ENCODE assay signal across 29 cellular contexts in genomic region chr4:185712350-185713024, GRCh38.
DNase-seq lines count a peak whose midpoint lies in the region; ATAC-seq and TF ChIP-seq lines count a peak whose summit lies in the region.
"Had no signal": no experiment of that assay in that cellular context is flagged by ENCODE, and none has a peak within 500 bp of the region (broad histone marks: within the 10 kb centered on the region; RNA-seq: fewer than 3 reads in every experiment).

No MANE protein-coding gene starts in this region.

- H3K27me3 ChIP-seq in endocrine pancreas (ENCODE audit: control insufficient read depth, insufficient read depth, low read length) = no peaks in the 10 kb centered on the region
- no peaks in the 10 kb centered on the region for H3K27me3 ChIP-seq in liver (ENCODE audit: control insufficient read depth in 4 of 4, insufficient read depth in 4 of 4, low read length in 3 of 4)
- no peaks in the 10 kb centered on the region for H3K27me3 ChIP-seq in stomach
- H3K27me3 ChIP-seq: colonic mucosa, Peyer's patch, SJCRH30, spleen had no signal

- H3K36me3 Mint-ChIP-seq in WTC11 = peaks cover 5% of the 10 kb centered on the region; the same call in 1 of the 2 replicates
- H3K36me3 Mint-ChIP-seq: activated naive CD4-positive, alpha-beta T cell treated with anti-CD3 and anti-CD28 coated beads, Interleukin-2, amount 10 ng/mL, durations not matched to agents 7 days and 5 days; natural killer cell had no signal

- intact Hi-C loops in stomach (cut with DNase I; ENCODE audit: low total_unique reads) = no loop called here

- H3K9me3 ChIP-seq in endocrine pancreas (ENCODE audit: control insufficient read depth, low read length) (no peaks in the 10 kb centered on the region), liver (ENCODE audit: control insufficient read depth in 4 of 4, low read length in 3 of 4) (no peaks in the 10 kb centered on the region), stomach (no peaks in the 10 kb centered on the region)
- H3K9me3 ChIP-seq: colonic mucosa, lower lobe of right lung, Peyer's patch, SJCRH30, spleen, thoracic aorta had no signal

- peak; percentile 37 to 63 for TF ChIP-seq RAD21 in liver (IDR thresholded peaks at IDR 0.05)

- H3K4me3 ChIP-seq in endocrine pancreas (ENCODE audit: control insufficient read depth, insufficient read depth, low read length) = no peak overlapping the region
- H3K4me3 ChIP-seq in liver (ENCODE audit: low read depth in 1 of 3, low read length in 3 of 3) = peak overlapping the region; percentile 15 to 30 (median 26)
- H3K4me3 ChIP-seq in stomach = no peak overlapping the region
- H3K4me3 ChIP-seq: colonic mucosa, lower lobe of right lung, Peyer's patch, SJCRH30, spleen, thoracic aorta had no signal

- H3K4me1 ChIP-seq in endocrine pancreas (ENCODE audit: control insufficient read depth, insufficient read depth, low read length) (peaks cover 26% of the 10 kb centered on the region), liver (ENCODE audit: control insufficient read depth in 4 of 4, insufficient read depth in 4 of 4, low read length in 3 of 4) (peaks cover 7 to 62% (median 22%) of the 10 kb centered on the region in 4 donors), stomach (peaks cover 28 to 81% (median 60%) of the 10 kb centered on the region in 4 donors)
- H3K4me1 ChIP-seq: colonic mucosa, Peyer's patch, SJCRH30 had no signal

- POLR2A ChIA-PET in WTC11 (lab: Charles Lee) = no interaction called here

- H3K27me3 Mint-ChIP-seq in WTC11 (ENCODE audit: low read depth) = no peaks in the 10 kb centered on the region

- H3K4me1 Mint-ChIP-seq in WTC11 = peaks cover 11% of the 10 kb centered on the region
- H3K4me1 Mint-ChIP-seq: activated naive CD4-positive, alpha-beta T cell treated with anti-CD3 and anti-CD28 coated beads, Interleukin-2, amount 10 ng/mL, durations not matched to agents 7 days and 5 days had no signal

- TF ChIP-seq EP300 in stomach (IDR thresholded peaks at IDR 0.05) = no peak

- CTCF ChIA-PET in WTC11 (lab: Charles Lee) = no interaction called here

- H3K27ac ChIP-seq in liver (ENCODE audit: low read depth in 1 of 2, low read length in 2 of 2) (peak overlapping the region; percentile 95 to 97), stomach (peak overlapping the region in 4 of 5 donors; percentile 45 to 84 (median 51))
- H3K27ac ChIP-seq: colonic mucosa, lower lobe of right lung, Peyer's patch, SJCRH30, spleen, thoracic aorta had no signal

- H3K4me3 Mint-ChIP-seq in WTC11 = no peak overlapping the region
- H3K4me3 Mint-ChIP-seq: activated CD8-positive, alpha-beta T cell treated with anti-CD3 and anti-CD28 coated beads, Interleukin-2, amount 10 ng/mL, durations not matched to agents 7 days and 5 days; activated naive CD4-positive, alpha-beta T cell treated with anti-CD3 and anti-CD28 coated beads, Interleukin-2, amount 10 ng/mL, durations not matched to agents 7 days and 5 days; natural killer cell; stimulated activated naive CD8-positive, alpha-beta T cell treated with anti-CD3 and anti-CD28 coated beads, Interleukin-15, Interleukin-2, amounts not matched to agents 100 ng/mL and 50 ng/mL, for 24 hours had no signal

- DNase-seq in WTC11 (ENCODE audit: low spot score) (no peak), stomach (no peak), NCI-H748 (lab: John Stamatoyannopoulos, UW; ENCODE audit: unreplicated experiment) (no peak), ureter (ENCODE audit: low spot score) (no peak)
- DNase-seq: activated CD4-positive, alpha-beta T cell treated with anti-CD3 and anti-CD28 coated beads for 4 hours; activated CD8-positive, alpha-beta T cell treated with anti-CD3 and anti-CD28 coated beads, Interleukin-2, amount 10 ng/mL, durations not matched to agents 7 days and 5 days; activated naive CD4-positive, alpha-beta T cell treated with anti-CD3 and anti-CD28 coated beads, Interleukin-2, amount 10 ng/mL, durations not matched to agents 7 days and 5 days; amniotic stem cell; C1 segment of cervical spinal cord; colonic mucosa; COR-L47; DMS79; effector CD4-positive, alpha-beta T cell; Kasumi-1; lower lobe of right lung; natural killer cell; NCI-H2107; NCI-H345; NCI-H748 treated with DMSO at 0.1 percent for 48 hours; Peyer's patch; SJCRH30; spleen; stimulated activated CD4-positive, alpha-beta T cell treated with anti-CD3 and anti-CD28 coated beads, Interleukin-2, amount 100 ng/mL, for 24 hours; T-helper 9 cell had no signal

- H3K36me3 ChIP-seq in endocrine pancreas (ENCODE audit: control insufficient read depth, insufficient read depth, low read length) (no peaks in the 10 kb centered on the region), liver (ENCODE audit: control insufficient read depth in 4 of 4, insufficient read depth in 3 of 4, low read depth in 1 of 4, low read length in 3 of 4) (no peaks in the 10 kb centered on the region), stomach (no peaks in the 10 kb centered on the region)
- H3K36me3 ChIP-seq: colonic mucosa, lower lobe of right lung, Peyer's patch, SJCRH30, spleen, thoracic aorta had no signal

- H3K9me3 Mint-ChIP-seq in WTC11 = peaks cover 11% of the 10 kb centered on the region; the same call in 1 of the 2 replicates
- H3K9me3 Mint-ChIP-seq: activated naive CD4-positive, alpha-beta T cell treated with anti-CD3 and anti-CD28 coated beads, Interleukin-2, amount 10 ng/mL, durations not matched to agents 7 days and 5 days; natural killer cell; stimulated activated naive CD8-positive, alpha-beta T cell treated with anti-CD3 and anti-CD28 coated beads, Interleukin-15, Interleukin-2, amounts not matched to agents 100 ng/mL and 50 ng/mL, for 24 hours had no signal

- 0 out of 2 replicates have a peak, but pooled peaks have one; percentile 26 for ATAC-seq in WTC11
- ATAC-seq in GM21529 (IDR thresholded peaks at IDR 0.05; ENCODE audit: unreplicated experiment) = no peak
- ATAC-seq: activated CD8-positive, alpha-beta T cell treated with anti-CD3 and anti-CD28 coated beads, Interleukin-2, amount 10 ng/mL, durations not matched to agents 7 days and 5 days; lower lobe of right lung; natural killer cell had no signal

- TF ChIP-seq CTCF in WTC11 (IDR thresholded peaks at IDR 0.05) (no peak), liver (IDR thresholded peaks at IDR 0.05; ENCODE audit: low read depth, low read length, missing input control) (no peak), stomach (IDR thresholded peaks at IDR 0.05) (no peak)

- H3K27ac Mint-ChIP-seq in WTC11 = no peak overlapping the region
- H3K27ac Mint-ChIP-seq: activated CD8-positive, alpha-beta T cell treated with anti-CD3 and anti-CD28 coated beads, Interleukin-2, amount 10 ng/mL, durations not matched to agents 7 days and 5 days; activated naive CD4-positive, alpha-beta T cell treated with anti-CD3 and anti-CD28 coated beads, Interleukin-2, amount 10 ng/mL, durations not matched to agents 7 days and 5 days; natural killer cell; stimulated activated naive CD8-positive, alpha-beta T cell treated with anti-CD3 and anti-CD28 coated beads, Interleukin-15, Interleukin-2, amounts not matched to agents 100 ng/mL and 50 ng/mL, for 24 hours had no signal

- no peak for TF ChIP-seq POLR2A in stomach (IDR thresholded peaks at IDR 0.05)

- peak overlapping the region; percentile 7 for H3K9ac ChIP-seq in endocrine pancreas (ENCODE audit: control insufficient read depth, insufficient read depth, low read length)
- H3K9ac ChIP-seq in liver (ENCODE audit: low read depth in 1 of 2, low read length in 2 of 2) = peak overlapping the region; percentile 57 to 95

- 32% methylated on average over 18 of the region's 18 CpGs for WGBS in liver
- 65 to 82% (median 74%) methylated on average over 14 to 18 of the region's 18 CpGs for WGBS in stomach, 5 donors

TF ChIP-seq in WTC11, 78 proteins besides CTCF, POLR2A, EP300 and RAD21:
- TF ChIP-seq USF1 (CRISPR knock-in tag; IDR thresholded peaks at IDR 0.05) (no peak), GABPB1 (CRISPR knock-in tag; IDR thresholded peaks at IDR 0.05) (peak; percentile 80)

TF ChIP-seq in liver, 16 proteins besides CTCF, POLR2A, EP300 and RAD21 (continues in another document):
- TF ChIP-seq GABPA (IDR thresholded peaks at IDR 0.05 in 1 of 2, conservative IDR thresholded peaks at IDR 0.05 in 1 of 2) (no peak), REST (IDR thresholded peaks at IDR 0.05) (peak; percentile 73), NR2F2 (IDR thresholded peaks at IDR 0.05) (peak; percentile 56)

Comparison
In these comparisons a context has a peak if more than half of its experiments do, and no peak if none do; other contexts are left out.
1. H3K4me3 ChIP-seq: peak in liver (3 of 3); none in endocrine pancreas (single experiment) and stomach (0 of 4).